ENCODE assay signal across 9 cellular contexts in genomic region chr9:122051401-122052346, GRCh38. TPM values are rescaled to one million over a fixed set of nuclear protein-coding genes. Genes with fewer than 3 reads are reported as not detected.
DNase-seq lines count a peak whose midpoint lies in the region; ATAC-seq and TF ChIP-seq lines count a peak whose summit lies in the region.
"Had no signal": no experiment of that assay in that cellular context is flagged by ENCODE, and none has a peak within 500 bp of the region (broad histone marks: within the 10 kb centered on the region; RNA-seq: fewer than 3 reads in every experiment).

No MANE protein-coding gene starts in this region.

- no peak overlapping the region for H3K4me3 ChIP-seq in astrocyte of the spinal cord (ENCODE audit: low read depth, low read length)

- ATAC-seq in HG02970 (IDR thresholded peaks at IDR 0.05; ENCODE audit: low FRiP score, unreplicated experiment), result no peak

- DNase-seq in activated T-cell treated with anti-CD3 and anti-CD28 coated beads for 24 hours (ENCODE audit: low read depth) (peak; percentile 45), HUDEP-2 (lab: John Stamatoyannopoulos, UW; ENCODE audit: unreplicated experiment in 76 of 76) (peak in 72 of 76 experiments; percentile 29 to 92 (median 68)), astrocyte of the spinal cord (ENCODE audit: low read depth, low spot score) (peak; percentile 43), cerebellum (ENCODE audit: low spot score) (no peak), cerebellar cortex (ENCODE audit: low spot score) (no peak)
- no peak for DNase-seq in activated T-cell treated with anti-CD3 and anti-CD28 coated beads, Interleukin-2, amount 50 U/mL, for 1 hour
- DNase-seq in stimulated activated CD8-positive, alpha-beta memory T cell treated with anti-CD3 and anti-CD28 coated beads, Interleukin-4, amount 100 ng/mL, for 48 hours, result peak; percentile 79
- DNase-seq: NCI-H524 treated with DMSO at 0.1 percent for 48 hours had no signal

- no peak for TF ChIP-seq CTCF in astrocyte of the spinal cord (IDR thresholded peaks at IDR 0.05; ENCODE audit: low read depth, low read length)

- in situ Hi-C loops in astrocyte of the spinal cord (cut with HindIII; ENCODE audit: low sequenced_read_pairs), result no loop called here

RNA-seq across cellular contexts. Expression of gene TTLL11, which starts 41.4 kb away (rescaled TPM):
- 22.1 TPM for total RNA-seq in cerebellum

Comparison
In these comparisons a context has a peak if more than half of its experiments do, and no peak if none do; other contexts are left out.
1. DNase-seq: peak in activated T-cell treated with anti-CD3 and anti-CD28 coated beads for 24 hours (single experiment), HUDEP-2 (72 of 76), astrocyte of the spinal cord (single experiment) and stimulated activated CD8-positive, alpha-beta memory T cell treated with anti-CD3 and anti-CD28 coated beads, Interleukin-4, amount 100 ng/mL, for 48 hours (single experiment); none in activated T-cell treated with anti-CD3 and anti-CD28 coated beads, Interleukin-2, amount 50 U/mL, for 1 hour (single experiment), cerebellum (single experiment) and cerebellar cortex (single experiment).